8 cellular contexts compared by ENCODE assay signal in the genomic region with DNA sequence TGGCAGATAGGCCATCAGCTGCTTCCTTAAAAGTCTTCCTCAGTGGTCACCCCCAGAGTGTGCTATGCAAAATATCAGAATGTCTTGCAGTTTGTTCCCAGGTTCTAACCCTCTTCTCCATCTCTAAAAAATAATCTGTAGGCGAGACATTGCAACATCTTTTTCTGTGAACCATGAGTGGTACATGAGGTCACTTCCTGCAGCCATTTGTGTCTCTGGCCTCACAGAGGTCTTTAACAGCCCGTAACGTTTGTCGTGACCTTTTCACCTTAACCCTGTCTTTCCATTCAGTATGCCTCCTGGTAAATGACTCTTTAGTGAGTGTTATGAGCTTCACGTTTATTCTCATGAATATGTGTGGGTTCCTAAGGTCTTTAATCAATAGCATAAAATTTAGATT.
DNase-seq lines count a peak whose midpoint lies in the region; ATAC-seq and TF ChIP-seq lines count a peak whose summit lies in the region.

No MANE protein-coding gene starts in this region.

- no peaks in the 10 kb centered on the region for H3K9me2 ChIP-seq in PC-3 (replicated peaks; ENCODE audit: low read length)

- peak overlapping the region; percentile 37 for H3K4me2 ChIP-seq in skeletal muscle satellite cell (ENCODE audit: low read length)
- H3K4me2 ChIP-seq in PC-3 (ENCODE audit: low read length): no peak overlapping the region
- no peak overlapping the region for H3K4me2 ChIP-seq in neuronal stem cell (ENCODE audit: insufficient read depth, low read length, poor library complexity, severe bottlenecking)

- H3K4me3 ChIP-seq in AG04450 (ENCODE audit: low read depth, low read length) (no peak overlapping the region), fibroblast of villous mesenchyme (ENCODE audit: low read depth, low read length) (no peak overlapping the region), skeletal muscle satellite cell (ENCODE audit: low read length) (no peak overlapping the region), PC-3 (ENCODE audit: low read length) (no peak overlapping the region), neuronal stem cell (ENCODE audit: low read length in 2 of 2) (no peak overlapping the region)

- H3K27me3 ChIP-seq in AG04450 (ENCODE audit: control insufficient read depth, insufficient read depth, low read length): no peaks in the 10 kb centered on the region
- no peaks in the 10 kb centered on the region for H3K27me3 ChIP-seq in skeletal muscle satellite cell (ENCODE audit: control insufficient read depth, insufficient read depth, low read length)
- no peaks in the 10 kb centered on the region for H3K27me3 ChIP-seq in PC-3 (ENCODE audit: low read length)
- no peaks in the 10 kb centered on the region for H3K27me3 ChIP-seq in neuronal stem cell (ENCODE audit: control insufficient read depth in 3 of 3, insufficient read depth in 3 of 3, low read depth in 1 of 3, low read length in 3 of 3)

- ATAC-seq in HG03354 (IDR thresholded peaks at IDR 0.05; ENCODE audit: poor library complexity, severe bottlenecking, unreplicated experiment) (peak; percentile 52), PC-3 (no peak), HG03039 (IDR thresholded peaks at IDR 0.05; ENCODE audit: unreplicated experiment) (no peak)

- H3K9ac ChIP-seq in skeletal muscle satellite cell (ENCODE audit: low read depth, low read length): peak overlapping the region; percentile 52
- H3K9ac ChIP-seq in PC-3 (ENCODE audit: low read length): no peak overlapping the region
- H3K9ac ChIP-seq in neuronal stem cell (ENCODE audit: low read depth, low read length, poor library complexity): no peak overlapping the region

- H3K27ac ChIP-seq in AG04450 (ENCODE audit: low read depth, low read length): peak overlapping the region; percentile 33
- H3K27ac ChIP-seq in PC-3 (ENCODE audit: low read length): no peak overlapping the region
- no peak overlapping the region for H3K27ac ChIP-seq in neuronal stem cell (replicated peaks; ENCODE audit: low read length)

- BruUV-seq in PC-3 (replicated peaks; lab: Mats Ljungman, UMichigan): no TSS peak

- no peak overlapping the region for H3K4ac ChIP-seq in neuronal stem cell (ENCODE audit: low read length)

- no peak overlapping the region for H2AK5ac ChIP-seq in neuronal stem cell (ENCODE audit: low read depth, low read length)

- H2BK5ac ChIP-seq in neuronal stem cell (ENCODE audit: low read length): no peak overlapping the region

- H4K8ac ChIP-seq in neuronal stem cell (ENCODE audit: low read depth, low read length): no peak overlapping the region

- H3K36me3 ChIP-seq in skeletal muscle satellite cell (ENCODE audit: insufficient read depth, low read length) (peaks cover 20% of the 10 kb centered on the region), PC-3 (ENCODE audit: low read depth, low read length) (0 out of 2 replicates have a peak, but pooled peaks cover 4% of the 10 kb centered on the region), neuronal stem cell (replicated peaks in 1 of 2; ENCODE audit: control insufficient read depth in 2 of 2, insufficient read depth in 2 of 2, low read length in 2 of 2) (peaks cover 9 to 50% of the 10 kb centered on the region in 2 donors)

- H2BK15ac ChIP-seq in neuronal stem cell (ENCODE audit: low read length): no peak overlapping the region

- CTCF ChIA-PET in AG04450 (lab: Charles Lee) (interaction anchor here (0.6 to 1.4 kb wide), 3 partner anchors 9 to 356 kb away, joined by 3 to 4 read pairs (median 3); no protein-coding TSS in a partner anchor), PC-3 (lab: Charles Lee) (interaction anchor here (0.5 kb wide), 1 partner anchor 188 kb away, joined by 4 read pairs; no protein-coding TSS in a partner anchor)

- H3K4me1 ChIP-seq in skeletal muscle satellite cell (ENCODE audit: control insufficient read depth, insufficient read depth, low read length): peaks cover 14% of the 10 kb centered on the region
- H3K4me1 ChIP-seq in PC-3 (ENCODE audit: insufficient read depth, low read length): peaks cover 5% of the 10 kb centered on the region
- H3K4me1 ChIP-seq in neuronal stem cell (ENCODE audit: control insufficient read depth in 2 of 2, insufficient read depth in 1 of 2, low read depth in 1 of 2, low read length in 2 of 2): peaks cover 0 to 9% of the 10 kb centered on the region in 2 donors

- H3K23ac ChIP-seq in neuronal stem cell (ENCODE audit: low read depth, low read length, poor library complexity): no peak overlapping the region

- no peak overlapping the region for H2BK12ac ChIP-seq in neuronal stem cell (ENCODE audit: low read length)

- H3K79me2 ChIP-seq in PC-3 (ENCODE audit: low read length): no peaks in the 10 kb centered on the region

- no peaks in the 10 kb centered on the region for H3K79me1 ChIP-seq in neuronal stem cell (ENCODE audit: low read depth, low read length)

- DNase-seq in AG04450 (ENCODE audit: low read depth, low spot score) (peak; percentile 33), fibroblast of villous mesenchyme (ENCODE audit: low read depth) (peak; percentile 92), PC-3 (no peak), neuronal stem cell (ENCODE audit: low spot score) (no peak)
- DNase-seq in activated CD4-positive, alpha-beta T cell treated with anti-CD3 and anti-CD28 coated beads, Interleukin-2, amount 50 U/mL, for 4 hours: peak; percentile 4 to 11

- no peak overlapping the region for H3K18ac ChIP-seq in neuronal stem cell (ENCODE audit: low read length)

- H3K14ac ChIP-seq in neuronal stem cell (ENCODE audit: low read length): no peak overlapping the region

- TF ChIP-seq CTCF in AG04450 (IDR thresholded peaks at IDR 0.05; ENCODE audit: low read depth, low read length) (no peak), fibroblast of villous mesenchyme (IDR thresholded peaks at IDR 0.05; ENCODE audit: insufficient read depth, low read depth, low read length) (no peak), PC-3 (conservative IDR thresholded peaks at IDR 0.05; ENCODE audit: low read depth, low read length) (no peak)

- H4K20me1 ChIP-seq in PC-3 (ENCODE audit: low read length): no peaks in the 10 kb centered on the region

- POLR2A ChIA-PET in AG04450 (lab: Yijun Ruan, JAX): no interaction called here
- POLR2A ChIA-PET in PC-3 (lab: Charles Lee; ENCODE audit: unreplicated experiment): no interaction called here

- H3K9me3 ChIP-seq in AG04450 (ENCODE audit: control insufficient read depth, insufficient read depth, low read length) (no peaks in the 10 kb centered on the region), skeletal muscle satellite cell (replicated peaks; ENCODE audit: low read length) (no peaks in the 10 kb centered on the region), PC-3 (ENCODE audit: low read length) (no peaks in the 10 kb centered on the region), neuronal stem cell (replicated peaks in 1 of 2; ENCODE audit: control insufficient read depth in 2 of 2, insufficient read depth in 1 of 2, low read depth in 1 of 2, low read length in 2 of 2) (peaks cover 0 to 1% of the 10 kb centered on the region in 2 donors)

- no peak overlapping the region for H2BK120ac ChIP-seq in neuronal stem cell (ENCODE audit: low read depth, low read length)

- no CpG with 5 or more reads among the region's 5 CpGs for WGBS in neuronal stem cell (ENCODE audit: extremely low coverage in 2 of 2, insufficient read length in 2 of 2, insufficient replicate concordance in 1 of 2), 2 donors

- intact Hi-C loops in PC-3 (cut with micrococcal nuclease): no loop called here

- H3F3A ChIP-seq in PC-3 (ENCODE audit: low read length, unreplicated experiment): no peaks in the 10 kb centered on the region

- no peak overlapping the region for H4K91ac ChIP-seq in neuronal stem cell (ENCODE audit: low read depth, low read length, poor library complexity)

- H2AFZ ChIP-seq in PC-3 (ENCODE audit: low read length) (no peak overlapping the region), neuronal stem cell (ENCODE audit: low read length) (no peak overlapping the region)

Comparison
In these comparisons a context has a peak if more than half of its experiments do, and no peak if none do; other contexts are left out.
1. DNase-seq: peak in AG04450 (single experiment), activated CD4-positive, alpha-beta T cell treated with anti-CD3 and anti-CD28 coated beads, Interleukin-2, amount 50 U/mL, for 4 hours (2 of 2) and fibroblast of villous mesenchyme (single experiment); none in PC-3 (single experiment) and neuronal stem cell (single experiment).